23 cellular contexts compared by ENCODE assay signal in genomic region chr3:26437678-26438077, GRCh38.
DNase-seq lines count a peak whose midpoint lies in the region; ATAC-seq, FAIRE-seq and TF ChIP-seq lines count a peak whose summit lies in the region.
"Had no signal": no experiment of that assay in that cellular context is flagged by ENCODE, and none has a peak within 500 bp of the region (broad histone marks: within the 10 kb centered on the region; RNA-seq: fewer than 3 reads in every experiment).

No MANE protein-coding gene starts in this region.

- dilution Hi-C loops in keratinocyte (cut with MboI; ENCODE audit: extremely low pct_ligation_motif_present, low sequenced_read_pairs) = no loop called here

- TF ChIP-seq POLR2A in gastrocnemius medialis (IDR thresholded peaks at IDR 0.05) = no peak

- intact Hi-C loops in gastrocnemius medialis (cut with DNase I; ENCODE audit: low total_unique reads) = no loop called here
- intact Hi-C loops in pancreas (cut with DNase I) = no loop called here

- no peaks in the 10 kb centered on the region for H3K36me3 Mint-ChIP-seq in naive thymus-derived CD8-positive, alpha-beta T cell
- H3K36me3 Mint-ChIP-seq: CD4-positive, alpha-beta memory T cell; naive B cell had no signal

- no peaks in the 10 kb centered on the region for H3K79me2 ChIP-seq in SK-N-SH (ENCODE audit: insufficient read depth)
- H3K79me2 ChIP-seq in keratinocyte (ENCODE audit: control insufficient read depth, insufficient read depth, low read length) = no peaks in the 10 kb centered on the region

- WGBS in SK-N-SH (ENCODE audit: low lambda C conversion rate) = 28% methylated on average over 4 of the region's 4 CpGs
- WGBS in pancreas, 2 donors = 92 to 93% methylated on average over 4 of the region's 4 CpGs

- H4K20me1 ChIP-seq in SK-N-SH (ENCODE audit: insufficient read depth) (no peaks in the 10 kb centered on the region), keratinocyte (ENCODE audit: control insufficient read depth, extremely low read depth, insufficient read depth, low read length) (no peaks in the 10 kb centered on the region)

- H3K4me2 ChIP-seq in SK-N-SH (no peak overlapping the region), keratinocyte (ENCODE audit: control insufficient read depth, extremely low read depth, insufficient read depth, low read depth, low read length) (peak overlapping the region; percentile 49)

- H3K4me3 Mint-ChIP-seq in naive thymus-derived CD8-positive, alpha-beta T cell = no peak overlapping the region
- H3K4me3 Mint-ChIP-seq: CD4-positive, alpha-beta memory T cell; H9; naive B cell; T-helper 1 cell treated with Interleukin-12 subunit alpha and Interleukin-12 subunit beta and Interleukin-4 antibody, amounts not matched to agents 30 μg/mL and 1 μg/mL, for 36 hours had no signal

- DNase-seq in SK-N-SH (no peak), brain microvascular endothelial cell (peak; percentile 69), keratinocyte (ENCODE audit: low read depth, low spot score) (peak; percentile 67), gastrocnemius medialis (no peak), COR-L47 (lab: John Stamatoyannopoulos, UW) (no peak), pancreas (no peak)
- DNase-seq in naive thymus-derived CD8-positive, alpha-beta T cell = no peak
- DNase-seq: adrenal gland; CD4-positive, alpha-beta memory T cell; H9; hippocampal formation; naive B cell; NCI-H1092 treated with DMSO at 0.1 percent for 48 hours; NCI-H2171; NCI-H82; stimulated activated CD4-positive, alpha-beta T cell treated with anti-CD3 and anti-CD28 coated beads, Interleukin-1b, Interleukin-23, amount 100 ng/mL, for 48 hours had no signal

- no peak for TF ChIP-seq CTCF in SK-N-SH (IDR thresholded peaks at IDR 0.05)
- no peak for TF ChIP-seq CTCF in brain microvascular endothelial cell (IDR thresholded peaks at IDR 0.05; ENCODE audit: low read depth, low read length, missing control alignments)
- no peak for TF ChIP-seq CTCF in keratinocyte (optimal IDR thresholded peaks at IDR 0.05 in 1 of 3, IDR thresholded peaks at IDR 0.05 in 1 of 3, conservative IDR thresholded peaks at IDR 0.05 in 1 of 3; ENCODE audit: extremely low read depth in 1 of 3, insufficient read depth in 2 of 3, low read length in 3 of 3)
- no peak for TF ChIP-seq CTCF in gastrocnemius medialis (IDR thresholded peaks at IDR 0.05 in 4 of 5, conservative IDR thresholded peaks at IDR 0.05 in 1 of 5)
- TF ChIP-seq CTCF in pancreas (IDR thresholded peaks at IDR 0.05) = no peak

- no peak overlapping the region for H3K4me3 ChIP-seq in SK-N-SH (ENCODE audit: low read depth in 2 of 2, low read length in 1 of 2)
- H3K4me3 ChIP-seq in brain microvascular endothelial cell (ENCODE audit: low read depth, low read length) = no peak overlapping the region
- no peak overlapping the region for H3K4me3 ChIP-seq in keratinocyte (ENCODE audit: control insufficient read depth in 2 of 3, extremely low read depth in 1 of 3, insufficient read depth in 2 of 3, low read depth in 1 of 3, low read length in 3 of 3)
- H3K4me3 ChIP-seq in gastrocnemius medialis = no peak overlapping the region
- no peak overlapping the region for H3K4me3 ChIP-seq in pancreas
- H3K4me3 ChIP-seq: adrenal gland, left lung had no signal

- H3K9me3 ChIP-seq in SK-N-SH = no peaks in the 10 kb centered on the region
- H3K9me3 ChIP-seq in keratinocyte (ENCODE audit: control insufficient read depth, low read depth, low read length) = no peaks in the 10 kb centered on the region
- no peaks in the 10 kb centered on the region for H3K9me3 ChIP-seq in gastrocnemius medialis
- H3K9me3 ChIP-seq in pancreas = no peaks in the 10 kb centered on the region
- H3K9me3 ChIP-seq: adrenal gland had no signal

- H2AFZ ChIP-seq in SK-N-SH (ENCODE audit: low read depth) (no peak overlapping the region), keratinocyte (ENCODE audit: control insufficient read depth, low read length) (peak overlapping the region; percentile 83)

- H3K4me1 ChIP-seq in SK-N-SH (ENCODE audit: control insufficient read depth in 1 of 2, insufficient read depth in 2 of 2, low read depth in 1 of 2, low read length in 1 of 2) = no peaks in the 10 kb centered on the region
- peaks cover 18% of the 10 kb centered on the region for H3K4me1 ChIP-seq in keratinocyte (ENCODE audit: control insufficient read depth, extremely low read depth, insufficient read depth, low read length)
- peaks cover 0 to 6% of the 10 kb centered on the region in 2 donors for H3K4me1 ChIP-seq in gastrocnemius medialis
- peaks cover 7 to 16% (median 9%) of the 10 kb centered on the region in 3 donors for H3K4me1 ChIP-seq in pancreas
- H3K4me1 ChIP-seq: adrenal gland, left lung had no signal

- H3K9me1 ChIP-seq in keratinocyte (ENCODE audit: control insufficient read depth, extremely low read depth, insufficient read depth, low read length) = no peaks in the 10 kb centered on the region

- no peaks in the 10 kb centered on the region for H3K36me3 ChIP-seq in SK-N-SH (replicated peaks in 1 of 2; ENCODE audit: control insufficient read depth in 1 of 2, insufficient read depth in 2 of 2, low read length in 1 of 2)
- no peaks in the 10 kb centered on the region for H3K36me3 ChIP-seq in brain microvascular endothelial cell (replicated peaks)
- H3K36me3 ChIP-seq in keratinocyte (ENCODE audit: control insufficient read depth in 2 of 2, extremely low read depth in 1 of 2, insufficient read depth in 2 of 2, low read length in 2 of 2) = no peaks in the 10 kb centered on the region
- H3K36me3 ChIP-seq in gastrocnemius medialis = no peaks in the 10 kb centered on the region
- no peaks in the 10 kb centered on the region for H3K36me3 ChIP-seq in pancreas
- H3K36me3 ChIP-seq: adrenal gland, left lung had no signal

- no peaks in the 10 kb centered on the region for H3F3A ChIP-seq in SK-N-SH (replicated peaks; ENCODE audit: insufficient read depth)

- ATAC-seq in SK-N-SH treated with all-trans-retinoic acid at 6 μM for 48 hours (no peak), gastrocnemius medialis (no peak), pancreas (no peak)
- no peak for ATAC-seq in naive thymus-derived CD8-positive, alpha-beta T cell
- ATAC-seq: left lung had no signal

- H3K9me2 ChIP-seq in SK-N-SH = no peaks in the 10 kb centered on the region

- CTCF ChIA-PET in SK-N-SH (lab: Yijun Ruan, JAX) = interaction anchor here (0.8 kb wide), 1 partner anchor 9 kb away, joined by 3 read pairs; no protein-coding TSS in a partner anchor

- H3K27ac ChIP-seq in SK-N-SH (ENCODE audit: low read depth in 2 of 2, low read length in 1 of 2) (no peak overlapping the region), brain microvascular endothelial cell (peak overlapping the region; percentile 60), keratinocyte (ENCODE audit: control insufficient read depth, insufficient read depth, low read length) (peak overlapping the region; percentile 87), gastrocnemius medialis (peak overlapping the region in 1 of 4 donors; percentile 67), pancreas (no peak overlapping the region)
- H3K27ac ChIP-seq: adrenal gland, left lung, RWPE1 had no signal

- H3K9ac ChIP-seq in SK-N-SH (no peak overlapping the region), keratinocyte (ENCODE audit: control insufficient read depth, extremely low read depth, insufficient read depth, low read length) (peak overlapping the region; percentile 53)

- no peaks in the 10 kb centered on the region for H3K4me1 Mint-ChIP-seq in naive thymus-derived CD8-positive, alpha-beta T cell
- H3K4me1 Mint-ChIP-seq: CD4-positive, alpha-beta memory T cell; H9; naive B cell had no signal

- TF ChIP-seq EP300 in SK-N-SH (IDR thresholded peaks at IDR 0.05; ENCODE audit: borderline replicate concordance in 1 of 2, low read depth in 1 of 2, low read length in 1 of 2) = no peak

- H3K27ac Mint-ChIP-seq in naive thymus-derived CD8-positive, alpha-beta T cell = no peak overlapping the region
- H3K27ac Mint-ChIP-seq: activated T-helper 2 cell treated with anti-CD3 and anti-CD28 coated beads, Interferon-gamma antibody, Interleukin-2, Interleukin-4, amounts not matched to agents 10 μg/mL and 5 μg/mL and 100 μg/mL, durations not matched to agents 14 hours and 24 hours and 36 hours; CD4-positive, alpha-beta memory T cell; naive B cell; T-helper 1 cell treated with Interleukin-12 subunit alpha and Interleukin-12 subunit beta and Interleukin-4 antibody, amounts not matched to agents 30 μg/mL and 1 μg/mL, for 36 hours had no signal

- peaks cover 0 to 26% (median 7%) of the 10 kb centered on the region in 9 donors for H3K9me3 Mint-ChIP-seq in naive thymus-derived CD8-positive, alpha-beta T cell
- H3K9me3 Mint-ChIP-seq: H9 had no signal

- H3K27me3 ChIP-seq in SK-N-SH (ENCODE audit: insufficient read depth) (no peaks in the 10 kb centered on the region), brain microvascular endothelial cell (replicated peaks) (no peaks in the 10 kb centered on the region), keratinocyte (ENCODE audit: control insufficient read depth, extremely low read depth, insufficient read depth, low read length) (no peaks in the 10 kb centered on the region), gastrocnemius medialis (no peaks in the 10 kb centered on the region), pancreas (no peaks in the 10 kb centered on the region)
- H3K27me3 ChIP-seq: adrenal gland, left lung had no signal

- FAIRE-seq in keratinocyte (lab: Jason Lieb, UNC) (peak; percentile 90), pancreas (lab: Jason Lieb, UNC) (no peak)
- FAIRE-seq: A204.1, colon had no signal

- POLR2A ChIA-PET in SK-N-SH (lab: Yijun Ruan, JAX) = no interaction called here
- POLR2A ChIA-PET in naive thymus-derived CD8-positive, alpha-beta T cell (lab: Charles Lee) = no interaction called here

- no peak for TF ChIP-seq RAD21 in SK-N-SH (IDR thresholded peaks at IDR 0.05; ENCODE audit: low read length)

- in situ Hi-C loops in brain microvascular endothelial cell (cut with HindIII; ENCODE audit: low pct_ligation_motif_present, low sequenced_read_pairs) = no loop called here
- in situ Hi-C loops in gastrocnemius medialis (cut with MboI; ENCODE audit: low sequenced_read_pairs in 4 of 4) = no loop called here

- H3K27me3 Mint-ChIP-seq in naive thymus-derived CD8-positive, alpha-beta T cell = no peaks in the 10 kb centered on the region
- H3K27me3 Mint-ChIP-seq: CD4-positive, alpha-beta memory T cell; naive B cell had no signal

TF ChIP-seq in SK-N-SH treated with all-trans-retinoic acid at 6 μM for 48 hours, 23 proteins besides CTCF, POLR2A, EP300 and RAD21 (continues in another document):
- TF ChIP-seq CSDC2 (CRISPR knock-in tag; IDR thresholded peaks at IDR 0.05) = no peak

TF ChIP-seq in SK-N-SH, 30 proteins besides CTCF, POLR2A, EP300 and RAD21 (continues in another document):
- no peak for TF ChIP-seq USF1 (IDR thresholded peaks at IDR 0.05; ENCODE audit: borderline replicate concordance, low read depth)

Comparison
In these comparisons a context has a peak if more than half of its experiments do, and no peak if none do; other contexts are left out.
1. DNase-seq: peak in brain microvascular endothelial cell (single experiment) and keratinocyte (single experiment); none in SK-N-SH (single experiment), gastrocnemius medialis (0 of 2), naive thymus-derived CD8-positive, alpha-beta T cell (0 of 10), COR-L47 (single experiment) and pancreas (0 of 6).
2. H3K27ac ChIP-seq: peak in brain microvascular endothelial cell (single experiment) and keratinocyte (single experiment); none in SK-N-SH (0 of 2) and pancreas (0 of 4).